In the genomic region with DNA sequence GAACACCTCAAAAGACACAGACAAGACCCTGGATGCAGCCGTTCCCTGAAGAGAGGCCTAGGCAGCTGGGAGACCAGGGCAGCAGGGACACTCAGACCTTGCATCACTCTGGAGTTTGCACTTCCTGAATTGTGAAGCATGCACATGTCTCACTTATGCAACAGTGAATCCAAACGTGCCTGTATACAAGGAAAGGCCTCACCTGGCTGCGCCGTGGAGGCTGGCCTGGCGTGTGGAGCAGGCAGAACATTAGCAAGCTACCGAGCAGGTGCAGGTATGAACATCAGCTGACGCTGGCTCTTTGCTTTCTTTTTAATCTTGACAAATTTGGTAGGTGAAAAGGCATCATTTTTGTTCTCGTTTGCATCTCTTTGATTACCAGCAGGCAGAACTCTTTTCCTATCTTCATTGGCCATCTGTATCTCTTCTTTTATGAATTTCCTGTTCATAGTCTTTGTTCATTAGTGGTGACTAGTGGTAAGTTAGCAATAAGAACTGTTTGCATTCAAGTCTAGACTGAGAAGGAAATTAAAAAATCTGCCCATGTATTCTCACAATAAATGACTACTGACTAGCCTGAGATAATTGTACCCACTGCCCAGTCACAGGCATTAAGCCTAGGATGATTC, we compare ENCODE assay signal across 1 cellular context.
TF ChIP-seq lines count a peak whose summit lies in the region.

No MANE protein-coding gene starts in this region.

TF ChIP-seq in HepG2, 621 proteins besides CTCF, POLR2A, EP300 and RAD21 (continued from another document):
- TF ChIP-seq, protein P1, sequence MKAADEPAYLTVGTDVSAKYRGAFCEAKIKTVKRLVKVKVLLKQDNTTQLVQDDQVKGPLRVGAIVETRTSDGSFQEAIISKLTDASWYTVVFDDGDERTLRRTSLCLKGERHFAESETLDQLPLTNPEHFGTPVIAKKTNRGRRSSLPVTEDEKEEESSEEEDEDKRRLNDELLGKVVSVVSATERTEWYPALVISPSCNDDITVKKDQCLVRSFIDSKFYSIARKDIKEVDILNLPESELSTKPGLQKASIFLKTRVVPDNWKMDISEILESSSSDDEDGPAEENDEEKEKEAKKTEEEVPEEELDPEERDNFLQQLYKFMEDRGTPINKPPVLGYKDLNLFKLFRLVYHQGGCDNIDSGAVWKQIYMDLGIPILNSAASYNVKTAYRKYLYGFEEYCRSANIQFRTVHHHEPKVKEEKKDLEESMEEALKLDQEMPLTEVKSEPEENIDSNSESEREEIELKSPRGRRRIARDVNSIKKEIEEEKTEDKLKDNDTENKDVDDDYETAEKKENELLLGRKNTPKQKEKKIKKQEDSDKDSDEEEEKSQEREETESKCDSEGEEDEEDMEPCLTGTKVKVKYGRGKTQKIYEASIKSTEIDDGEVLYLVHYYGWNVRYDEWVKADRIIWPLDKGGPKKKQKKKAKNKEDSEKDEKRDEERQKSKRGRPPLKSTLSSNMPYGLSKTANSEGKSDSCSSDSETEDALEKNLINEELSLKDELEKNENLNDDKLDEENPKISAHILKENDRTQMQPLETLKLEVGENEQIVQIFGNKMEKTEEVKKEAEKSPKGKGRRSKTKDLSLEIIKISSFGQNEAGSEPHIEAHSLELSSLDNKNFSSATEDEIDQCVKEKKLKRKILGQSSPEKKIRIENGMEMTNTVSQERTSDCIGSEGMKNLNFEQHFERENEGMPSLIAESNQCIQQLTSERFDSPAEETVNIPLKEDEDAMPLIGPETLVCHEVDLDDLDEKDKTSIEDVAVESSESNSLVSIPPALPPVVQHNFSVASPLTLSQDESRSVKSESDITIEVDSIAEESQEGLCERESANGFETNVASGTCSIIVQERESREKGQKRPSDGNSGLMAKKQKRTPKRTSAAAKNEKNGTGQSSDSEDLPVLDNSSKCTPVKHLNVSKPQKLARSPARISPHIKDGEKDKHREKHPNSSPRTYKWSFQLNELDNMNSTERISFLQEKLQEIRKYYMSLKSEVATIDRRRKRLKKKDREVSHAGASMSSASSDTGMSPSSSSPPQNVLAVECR (CRISPR knock-in tag; IDR thresholded peaks at IDR 0.05; ENCODE audit: borderline replicate concordance): peak; percentile 80; the same call in 1 of the 2 replicates
- TF ChIP-seq NONO (IDR thresholded peaks at IDR 0.05) (no peak), NONO (CRISPR knock-in tag; conservative IDR thresholded peaks at IDR 0.05) (peak; percentile 82), KMT2A (CRISPR knock-in tag; IDR thresholded peaks at IDR 0.05) (peak; percentile 83), SETDB1 (CRISPR knock-in tag; IDR thresholded peaks at IDR 0.05; ENCODE audit: borderline replicate concordance) (no peak), YEATS2 (CRISPR knock-in tag; IDR thresholded peaks at IDR 0.05; ENCODE audit: borderline replicate concordance) (peak; percentile 82; the same call in 1 of the 2 replicates), DMAP1 (CRISPR knock-in tag; IDR thresholded peaks at IDR 0.05) (peak; percentile 97)
- TF ChIP-seq, protein P2, sequence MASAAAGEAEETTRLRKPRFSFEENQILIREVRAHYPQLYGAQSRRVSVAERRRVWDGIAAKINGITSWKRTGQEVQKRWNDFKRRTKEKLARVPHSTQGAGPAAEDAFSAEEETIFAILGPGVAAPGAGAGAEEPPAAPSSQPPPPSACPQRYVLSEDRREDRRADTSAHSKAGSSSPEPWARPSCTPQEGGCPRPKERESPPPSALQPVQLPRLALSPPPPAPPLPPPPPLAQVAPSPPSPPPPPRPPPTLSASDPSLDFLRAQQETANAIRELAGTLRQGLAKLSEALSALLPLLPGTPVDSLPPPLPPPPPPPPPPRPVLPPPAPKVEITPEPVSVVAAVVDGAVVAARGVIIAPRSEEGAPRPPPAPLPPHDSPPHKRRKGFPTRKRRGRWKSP (CRISPR knock-in tag; IDR thresholded peaks at IDR 0.05): peak; percentile 65; the same call in 1 of the 2 replicates
- TF ChIP-seq, protein P3, sequence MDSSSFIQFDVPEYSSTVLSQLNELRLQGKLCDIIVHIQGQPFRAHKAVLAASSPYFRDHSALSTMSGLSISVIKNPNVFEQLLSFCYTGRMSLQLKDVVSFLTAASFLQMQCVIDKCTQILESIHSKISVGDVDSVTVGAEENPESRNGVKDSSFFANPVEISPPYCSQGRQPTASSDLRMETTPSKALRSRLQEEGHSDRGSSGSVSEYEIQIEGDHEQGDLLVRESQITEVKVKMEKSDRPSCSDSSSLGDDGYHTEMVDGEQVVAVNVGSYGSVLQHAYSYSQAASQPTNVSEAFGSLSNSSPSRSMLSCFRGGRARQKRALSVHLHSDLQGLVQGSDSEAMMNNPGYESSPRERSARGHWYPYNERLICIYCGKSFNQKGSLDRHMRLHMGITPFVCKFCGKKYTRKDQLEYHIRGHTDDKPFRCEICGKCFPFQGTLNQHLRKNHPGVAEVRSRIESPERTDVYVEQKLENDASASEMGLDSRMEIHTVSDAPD (CRISPR knock-in tag; IDR thresholded peaks at IDR 0.05): 0 out of 2 replicates have a peak, but pooled peaks have one; percentile 39
